In the genomic region with DNA sequence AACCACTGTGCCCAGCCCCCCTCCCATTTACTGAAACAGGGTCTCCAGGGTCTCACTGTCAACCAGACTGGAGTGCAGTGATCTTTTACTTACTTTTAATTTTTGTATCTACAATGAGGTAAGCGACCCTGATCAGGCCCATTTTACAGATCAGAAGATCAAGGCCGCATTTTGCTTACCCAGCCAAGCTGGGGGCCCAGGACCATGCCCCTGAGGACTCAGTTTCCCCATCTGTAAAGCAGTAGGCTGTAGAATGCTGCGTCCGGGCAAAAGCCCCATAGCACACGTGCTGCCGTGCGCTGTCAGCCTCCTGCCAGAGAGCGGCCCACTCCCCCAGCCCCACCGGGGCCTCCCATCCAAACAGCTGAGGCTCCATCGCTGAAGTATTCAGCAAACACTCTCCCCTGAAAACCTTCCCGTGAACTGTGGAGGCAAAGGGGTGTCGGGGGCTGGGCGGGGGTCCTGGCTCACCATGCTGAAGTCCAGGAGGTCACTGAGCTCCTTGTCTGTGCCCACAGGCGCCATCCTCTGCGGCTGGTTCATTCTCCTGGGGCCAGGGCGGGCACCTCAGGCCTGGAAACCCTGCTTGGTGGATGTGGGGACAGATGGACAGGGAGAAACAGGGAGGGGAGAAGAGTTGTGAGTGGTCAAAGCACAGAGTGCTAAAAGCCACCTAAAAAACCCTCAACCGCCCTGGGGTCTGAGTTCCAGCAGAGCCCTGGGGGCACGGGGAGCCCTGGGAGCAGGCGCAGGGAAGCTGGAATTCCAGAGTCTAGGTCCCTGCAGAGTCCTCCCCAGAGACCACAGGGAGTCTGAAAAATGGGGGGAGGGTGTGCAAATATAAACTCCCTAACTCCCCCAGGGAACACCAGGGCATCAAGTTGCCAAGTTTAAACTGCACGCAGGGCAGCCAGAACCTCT, we compare ENCODE assay signal across 11 cellular contexts. TPM values are rescaled to one million over a fixed set of nuclear protein-coding genes. Genes with fewer than 3 reads are reported as not detected.
DNase-seq lines count a peak whose midpoint lies in the region; ATAC-seq and TF ChIP-seq lines count a peak whose summit lies in the region.
"Had no signal": no experiment of that assay in that cellular context is flagged by ENCODE, and none has a peak within 500 bp of the region (broad histone marks: within the 10 kb centered on the region; RNA-seq: fewer than 3 reads in every experiment).

No MANE protein-coding gene starts in this region.

- peak overlapping the region; percentile 96 for H3K27ac Mint-ChIP-seq in glutamatergic neuron (ENCODE audit: unreplicated experiment)

- no peak for DNase-seq in activated T-cell treated with anti-CD3 and anti-CD28 coated beads, Interleukin-2, amount 50 U/mL, for 4 hours
- DNase-seq in activated T-cell treated with anti-CD3 and anti-CD28 coated beads for 4 hours (no peak), glutamatergic neuron (peak; percentile 15), stomach (no peak), kidney tubule cell (ENCODE audit: low spot score) (no peak), omental fat pad (ENCODE audit: low spot score) (no peak), NCI-H128 (lab: John Stamatoyannopoulos, UW; ENCODE audit: unreplicated experiment) (no peak)
- DNase-seq: activated CD4-positive, alpha-beta T cell treated with anti-CD3 and anti-CD28 coated beads, Interleukin-2, amount 50 U/mL, for 4 hours; foreskin melanocyte; NCI-H1417 had no signal

- no peaks in the 10 kb centered on the region for H3K9me3 ChIP-seq in stomach

- peaks cover 0 to 5% (median 0%) of the 10 kb centered on the region in 3 donors for H3K27me3 ChIP-seq in stomach

- H3K27ac ChIP-seq in stomach, result peak overlapping the region in 3 of 5 donors; percentile 50 to 87 (median 87)

- ATAC-seq in activated T-cell treated with anti-CD3 and anti-CD28 coated beads, Interleukin-2, amount 50 U/mL, for 4 hours, result no peak
- ATAC-seq in omental fat pad (ENCODE audit: low FRiP score), result no peak

- 85 to 91% (median 89%) methylated on average over 12 to 20 of the region's 20 CpGs for WGBS in stomach, 5 donors

- H3K9me3 Mint-ChIP-seq in activated T-cell treated with anti-CD3 and anti-CD28 coated beads, Interleukin-2, amount 50 U/mL, for 4 hours, result no peaks in the 10 kb centered on the region
- H3K9me3 Mint-ChIP-seq in glutamatergic neuron (ENCODE audit: unreplicated experiment), result peaks cover 9% of the 10 kb centered on the region

- peak overlapping the region; percentile 90 for H3K4me3 Mint-ChIP-seq in activated T-cell treated with anti-CD3 and anti-CD28 coated beads, Interleukin-2, amount 50 U/mL, for 4 hours
- H3K4me3 Mint-ChIP-seq in glutamatergic neuron (ENCODE audit: unreplicated experiment), result peak overlapping the region; percentile 99

- peaks cover 22% of the 10 kb centered on the region for H3K4me1 Mint-ChIP-seq in activated T-cell treated with anti-CD3 and anti-CD28 coated beads, Interleukin-2, amount 50 U/mL, for 4 hours (ENCODE audit: low read depth)
- peaks cover 3% of the 10 kb centered on the region for H3K4me1 Mint-ChIP-seq in glutamatergic neuron (ENCODE audit: low read depth, unreplicated experiment)

- TF ChIP-seq CTCF in WI38 (IDR thresholded peaks at IDR 0.05; ENCODE audit: low read depth, low read length) (no peak), glutamatergic neuron (IDR thresholded peaks at IDR 0.05; ENCODE audit: partially characterized antibody, unreplicated experiment) (no peak), stomach (IDR thresholded peaks at IDR 0.05) (no peak), omental fat pad (IDR thresholded peaks at IDR 0.05) (no peak)

- H3K36me3 ChIP-seq in stomach, result peaks cover 14 to 49% (median 41%) of the 10 kb centered on the region in 4 donors

- no peak for TF ChIP-seq POLR2A in stomach (IDR thresholded peaks at IDR 0.05)

- H3K36me3 Mint-ChIP-seq in activated T-cell treated with anti-CD3 and anti-CD28 coated beads, Interleukin-2, amount 50 U/mL, for 4 hours (ENCODE audit: insufficient read depth), result peaks cover 2% of the 10 kb centered on the region
- H3K36me3 Mint-ChIP-seq in glutamatergic neuron (ENCODE audit: unreplicated experiment), result no peaks in the 10 kb centered on the region

- intact Hi-C loops in stomach (cut with DNase I; ENCODE audit: low total_unique reads), result loop anchor here (5.0 kb wide), 1 partner anchor 38 kb away; no protein-coding TSS in a partner anchor

- no peaks in the 10 kb centered on the region for H3K27me3 Mint-ChIP-seq in activated T-cell treated with anti-CD3 and anti-CD28 coated beads, Interleukin-2, amount 50 U/mL, for 4 hours (ENCODE audit: low read depth)
- H3K27me3 Mint-ChIP-seq in glutamatergic neuron (ENCODE audit: unreplicated experiment), result peaks cover 15% of the 10 kb centered on the region

- peak overlapping the region; percentile 85 for H3K4me3 ChIP-seq in WI38 (ENCODE audit: low read depth, low read length)
- peak overlapping the region; percentile 76 to 95 (median 88) for H3K4me3 ChIP-seq in stomach

- TF ChIP-seq EP300 in stomach (IDR thresholded peaks at IDR 0.05), result no peak

- H3K4me1 ChIP-seq in stomach, result peaks cover 21 to 37% (median 30%) of the 10 kb centered on the region in 4 donors

RNA-seq across cellular contexts. Expression of gene TCF3, which starts 2.4 kb away (rescaled TPM):
- 100 to 1,000 TPM; 144 to 184 (median 153) TPM for total RNA-seq in activated T-cell treated with anti-CD3 and anti-CD28 coated beads, Interleukin-2, amount 50 U/mL, for 4 hours
- total RNA-seq in glutamatergic neuron (ENCODE audit: unreplicated experiment) (249 TPM), stomach (10 to 100 TPM; 12.8 to 90.2 (median 34.8) TPM), omental fat pad (10 to 100 TPM; 24.2 to 46.6 (median 40.4) TPM)
- 10 to 100 TPM; 30.2 to 34.6 (median 33.7) TPM for polyA plus RNA-seq in stomach

RNA-seq across cellular contexts. Expression of gene UQCR11, which starts 44.7 kb away (rescaled TPM):
- total RNA-seq in activated T-cell treated with anti-CD3 and anti-CD28 coated beads, Interleukin-2, amount 50 U/mL, for 4 hours, result 100 to 1,000 TPM; 226 to 252 (median 250) TPM
- total RNA-seq in glutamatergic neuron (ENCODE audit: unreplicated experiment) (204 TPM), stomach (100 to 1,000 TPM in 3 of 5 donors, 10 to 100 TPM in 2; 32.2 to 659 (median 151) TPM), omental fat pad (10 to 100 TPM; 56.6 to 83.2 (median 64.6) TPM)
- 100 to 1,000 TPM; 140 to 217 (median 191) TPM for polyA plus RNA-seq in stomach

RNA-seq across cellular contexts. Expression of gene MBD3, which starts 57.3 kb away (rescaled TPM):
- 100 to 1,000 TPM; 153 to 180 (median 163) TPM for total RNA-seq in activated T-cell treated with anti-CD3 and anti-CD28 coated beads, Interleukin-2, amount 50 U/mL, for 4 hours
- total RNA-seq in glutamatergic neuron (ENCODE audit: unreplicated experiment) (106 TPM), stomach (100 to 1,000 TPM in 1 of 5 donors, 10 to 100 TPM in 4; 39.8 to 154 (median 46.2) TPM), omental fat pad (100 to 1,000 TPM in 1 of 4 donors, 10 to 100 TPM in 3; 71.1 to 100 (median 78.3) TPM)
- 100 to 1,000 TPM in 1 of 3 donors, 10 to 100 TPM in 2; 53.2 to 107 (median 61.6) TPM for polyA plus RNA-seq in stomach
